10 cellular contexts compared by ENCODE assay signal in the genomic region with DNA sequence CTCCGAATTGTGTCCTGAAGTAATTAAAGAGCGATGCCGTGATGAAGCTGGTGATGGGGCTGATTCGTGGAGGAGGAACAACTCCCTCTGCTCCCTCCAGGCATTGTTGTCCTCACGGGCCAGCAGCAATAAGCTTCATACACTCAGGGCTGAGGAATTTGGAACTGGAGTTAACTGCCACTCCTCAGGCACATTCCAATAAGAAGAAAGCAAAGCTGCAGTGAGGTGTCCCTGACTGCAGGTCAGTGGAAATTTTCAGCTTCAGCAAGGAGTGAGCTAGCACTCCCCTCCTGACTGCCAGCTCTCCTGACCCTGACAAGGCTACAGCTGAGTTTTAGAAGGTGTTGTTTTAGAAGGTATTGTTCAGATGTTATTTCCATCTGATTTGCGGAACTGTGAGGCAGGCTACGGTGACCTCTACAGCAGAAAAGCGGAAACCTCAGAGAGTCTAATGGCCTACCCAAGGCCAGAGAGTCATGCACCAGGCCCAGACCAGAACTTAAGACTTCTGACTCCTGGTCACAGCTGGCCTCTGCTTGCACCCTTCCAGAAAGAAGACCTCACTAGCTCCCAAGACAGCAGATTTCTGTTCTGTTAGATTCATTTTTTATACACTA.
A peak's percentile ranks its signal among the peaks of the same experiment; 100 is the strongest.
DNase-seq lines count a peak whose midpoint lies in the region; ATAC-seq and TF ChIP-seq lines count a peak whose summit lies in the region.
"Had no signal": no experiment of that assay in that cellular context is flagged by ENCODE, and none has a peak within 500 bp of the region (broad histone marks: within the 10 kb centered on the region; RNA-seq: fewer than 3 reads in every experiment).

No MANE protein-coding gene starts in this region.

- no peaks in the 10 kb centered on the region for H3F3A ChIP-seq in GM23338 (replicated peaks; ENCODE audit: low read depth)

- H3K4me1 ChIP-seq in GM23338 (ENCODE audit: insufficient read depth) (no peaks in the 10 kb centered on the region), body of pancreas (peaks cover 11% of the 10 kb centered on the region), gastrocnemius medialis (peaks cover 32 to 33% of the 10 kb centered on the region in 2 donors)

- H3K4me2 ChIP-seq in GM23338: no peak overlapping the region

- H3K9me3 ChIP-seq in body of pancreas (no peaks in the 10 kb centered on the region), gastrocnemius medialis (no peaks in the 10 kb centered on the region)

- H4K20me1 ChIP-seq in GM23338 (replicated peaks; ENCODE audit: insufficient read depth): no peaks in the 10 kb centered on the region

- intact Hi-C loops in body of pancreas (cut with DNase I): no loop called here
- intact Hi-C loops in gastrocnemius medialis (cut with DNase I; ENCODE audit: low total_unique reads): no loop called here

- peaks cover 5% of the 10 kb centered on the region for H3K27me3 Mint-ChIP-seq in GM23338 (ENCODE audit: insufficient read depth, low read depth, poor library complexity)

- no peak overlapping the region for H3K27ac ChIP-seq in GM23338 (ENCODE audit: low read depth)
- peak overlapping the region in 3 of 4 donors; percentile 15 to 66 (median 41) for H3K27ac ChIP-seq in body of pancreas
- H3K27ac ChIP-seq in gastrocnemius medialis: peak overlapping the region; percentile 57 to 89 (median 70)

- TF ChIP-seq CTCF in GM23338 (conservative IDR thresholded peaks at IDR 0.05; ENCODE audit: low read depth in 2 of 2) (peak in 1 of 2 experiments; percentile 20; a peak in 1 of 4 replicates), body of pancreas (IDR thresholded peaks at IDR 0.05) (no peak), gastrocnemius medialis (IDR thresholded peaks at IDR 0.05 in 4 of 5, conservative IDR thresholded peaks at IDR 0.05 in 1 of 5) (no peak)

- 69 to 83% methylated on average over 8 of the region's 8 CpGs for WGBS in body of pancreas, 2 donors

- TF ChIP-seq POLR2A in body of pancreas (IDR thresholded peaks at IDR 0.05) (no peak), gastrocnemius medialis (IDR thresholded peaks at IDR 0.05) (no peak)

- in situ Hi-C loops in gastrocnemius medialis (cut with MboI; ENCODE audit: low sequenced_read_pairs in 4 of 4): no loop called here

- H3K9me2 ChIP-seq in GM23338 (ENCODE audit: insufficient read depth): 0 out of 2 replicates have a peak, but pooled peaks cover 4% of the 10 kb centered on the region

- H3K4me3 ChIP-seq in GM23338: no peak overlapping the region
- H3K4me3 ChIP-seq in body of pancreas: no peak overlapping the region
- H3K4me3 ChIP-seq in gastrocnemius medialis: no peak overlapping the region

- H3K36me3 Mint-ChIP-seq in GM23338 (ENCODE audit: low read depth): no peaks in the 10 kb centered on the region
- H3K36me3 Mint-ChIP-seq: naive B cell had no signal

- no peak overlapping the region for H3K4me3 Mint-ChIP-seq in GM23338
- H3K4me3 Mint-ChIP-seq: naive B cell had no signal

- H3K9me3 Mint-ChIP-seq in GM23338: no peaks in the 10 kb centered on the region; the same call in 1 of the 3 replicates

- no peak overlapping the region for H2AFZ ChIP-seq in GM23338

- ATAC-seq in GM23338 (peak; percentile 90), body of pancreas (peak; percentile 83), gastrocnemius medialis (peak; percentile 83 to 88), HG03039 (IDR thresholded peaks at IDR 0.05; ENCODE audit: unreplicated experiment) (no peak), HG03135 (IDR thresholded peaks at IDR 0.05; ENCODE audit: unreplicated experiment) (no peak)

- H3K27ac Mint-ChIP-seq in GM23338: no peak overlapping the region; the same call in 1 of the 2 replicates
- H3K27ac Mint-ChIP-seq: naive B cell had no signal

- no peaks in the 10 kb centered on the region for H3K79me2 ChIP-seq in GM23338 (replicated peaks; ENCODE audit: insufficient read depth)

- H3K36me3 ChIP-seq in GM23338 (ENCODE audit: insufficient read depth): no peaks in the 10 kb centered on the region
- H3K36me3 ChIP-seq in body of pancreas (replicated peaks in 1 of 2; ENCODE audit: insufficient read depth in 1 of 2, low read depth in 2 of 2): peaks cover 0 to 3% of the 10 kb centered on the region in 2 donors
- no peaks in the 10 kb centered on the region for H3K36me3 ChIP-seq in gastrocnemius medialis

- DNase-seq in GM23338 (ENCODE audit: low spot score) (peak; percentile 70), body of pancreas (peak in 2 of 4 donors; percentile 32 to 42), hepatic stellate cell (ENCODE audit: low spot score) (peak; percentile 75), gastrocnemius medialis (peak; percentile 66 to 72), midbrain (lab: John Stamatoyannopoulos, UW) (no peak), SK-N-DZ (ENCODE audit: low spot score) (no peak)
- DNase-seq: activated CD8-positive, alpha-beta memory T cell treated with anti-CD3 and anti-CD28 coated beads for 24 hours; naive B cell had no signal

- H3K27me3 ChIP-seq in GM23338 (ENCODE audit: insufficient read depth) (no peaks in the 10 kb centered on the region), body of pancreas (no peaks in the 10 kb centered on the region), gastrocnemius medialis (no peaks in the 10 kb centered on the region)

- H3K4me1 Mint-ChIP-seq in GM23338: peaks cover 12% of the 10 kb centered on the region
- H3K4me1 Mint-ChIP-seq: naive B cell had no signal

TF ChIP-seq in GM23338, 12 proteins besides CTCF, POLR2A, EP300 and RAD21 (continues in another document):
- TF ChIP-seq, protein P1, sequence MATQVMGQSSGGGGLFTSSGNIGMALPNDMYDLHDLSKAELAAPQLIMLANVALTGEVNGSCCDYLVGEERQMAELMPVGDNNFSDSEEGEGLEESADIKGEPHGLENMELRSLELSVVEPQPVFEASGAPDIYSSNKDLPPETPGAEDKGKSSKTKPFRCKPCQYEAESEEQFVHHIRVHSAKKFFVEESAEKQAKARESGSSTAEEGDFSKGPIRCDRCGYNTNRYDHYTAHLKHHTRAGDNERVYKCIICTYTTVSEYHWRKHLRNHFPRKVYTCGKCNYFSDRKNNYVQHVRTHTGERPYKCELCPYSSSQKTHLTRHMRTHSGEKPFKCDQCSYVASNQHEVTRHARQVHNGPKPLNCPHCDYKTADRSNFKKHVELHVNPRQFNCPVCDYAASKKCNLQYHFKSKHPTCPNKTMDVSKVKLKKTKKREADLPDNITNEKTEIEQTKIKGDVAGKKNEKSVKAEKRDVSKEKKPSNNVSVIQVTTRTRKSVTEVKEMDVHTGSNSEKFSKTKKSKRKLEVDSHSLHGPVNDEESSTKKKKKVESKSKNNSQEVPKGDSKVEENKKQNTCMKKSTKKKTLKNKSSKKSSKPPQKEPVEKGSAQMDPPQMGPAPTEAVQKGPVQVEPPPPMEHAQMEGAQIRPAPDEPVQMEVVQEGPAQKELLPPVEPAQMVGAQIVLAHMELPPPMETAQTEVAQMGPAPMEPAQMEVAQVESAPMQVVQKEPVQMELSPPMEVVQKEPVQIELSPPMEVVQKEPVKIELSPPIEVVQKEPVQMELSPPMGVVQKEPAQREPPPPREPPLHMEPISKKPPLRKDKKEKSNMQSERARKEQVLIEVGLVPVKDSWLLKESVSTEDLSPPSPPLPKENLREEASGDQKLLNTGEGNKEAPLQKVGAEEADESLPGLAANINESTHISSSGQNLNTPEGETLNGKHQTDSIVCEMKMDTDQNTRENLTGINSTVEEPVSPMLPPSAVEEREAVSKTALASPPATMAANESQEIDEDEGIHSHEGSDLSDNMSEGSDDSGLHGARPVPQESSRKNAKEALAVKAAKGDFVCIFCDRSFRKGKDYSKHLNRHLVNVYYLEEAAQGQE (IDR thresholded peaks at IDR 0.05; ENCODE audit: unreplicated experiment): no peak
- no peak for TF ChIP-seq ZNF331 (CRISPR knock-in tag; IDR thresholded peaks at IDR 0.05; ENCODE audit: low read depth)

Comparison
In these comparisons a context has a peak if more than half of its experiments do, and no peak if none do; other contexts are left out.
1. ATAC-seq: peak in GM23338 (single experiment), body of pancreas (single experiment) and gastrocnemius medialis (2 of 2); none in HG03039 (single experiment) and HG03135 (single experiment).
2. DNase-seq: peak in GM23338 (single experiment), hepatic stellate cell (single experiment) and gastrocnemius medialis (2 of 2); none in midbrain (single experiment) and SK-N-DZ (single experiment).